Comparison of ENCODE assay signal across 24 cellular contexts in genomic region chr4:2449511-2450392, GRCh38. TPM values are rescaled to one million over a fixed set of nuclear protein-coding genes. Genes with fewer than 3 reads are reported as not detected.
DNase-seq lines count a peak whose midpoint lies in the region; ATAC-seq, FAIRE-seq and TF ChIP-seq lines count a peak whose summit lies in the region.
"Had no signal": no experiment of that assay in that cellular context is flagged by ENCODE, and none has a peak within 500 bp of the region (broad histone marks: within the 10 kb centered on the region; RNA-seq: fewer than 3 reads in every experiment).

No MANE protein-coding gene starts in this region.

- ATAC-seq in memory B cell (ENCODE audit: low read depth) (peak; percentile 63), GM21529 (IDR thresholded peaks at IDR 0.05; ENCODE audit: unreplicated experiment) (no peak)
- ATAC-seq in stimulated activated memory B cell treated with anti-CD40 and anti-IgM and Interleukin-4, amounts not matched to agents 10 μg/mL and 1 μg/mL and 100 μg/mL, for 72 hours = peak; percentile 6
- ATAC-seq: CD8-positive, alpha-beta T cell had no signal

- no peaks in the 10 kb centered on the region for H3K9me3 ChIP-seq in OCI-LY3 (ENCODE audit: insufficient read depth, low read length)
- H3K9me3 ChIP-seq: A549, Caco-2, Peyer's patch had no signal

- DNase-seq in GM12892 (ENCODE audit: insufficient read length) = peak; percentile 17
- DNase-seq in memory B cell (ENCODE audit: low spot score in 2 of 2) = no peak
- no peak for DNase-seq in GM13976 (ENCODE audit: low spot score)
- no peak for DNase-seq in NCI-H69 (lab: John Stamatoyannopoulos, UW)
- DNase-seq: Caco-2; CD8-positive, alpha-beta T cell; DMS 273 treated with DMSO at 0.1 percent for 48 hours; DND-41; KBM-7; MV-4-11; NCI-H1105 treated with DMSO at 0.1 percent for 48 hours; NCI-H146; NCI-H1930; NCI-H2107; NCI-H526; Peyer's patch; SIG-M5 had no signal

- peak overlapping the region; percentile 34 for H3K4me2 ChIP-seq in OCI-LY3 (ENCODE audit: low read length)
- H3K4me2 ChIP-seq: A549 had no signal

- no peak overlapping the region for H3K27ac Mint-ChIP-seq in memory B cell
- H3K27ac Mint-ChIP-seq in stimulated activated memory B cell treated with anti-CD40 and anti-IgM and Interleukin-4, amounts not matched to agents 10 μg/mL and 1 μg/mL and 100 μg/mL, for 72 hours = no peak overlapping the region
- H3K27ac Mint-ChIP-seq: CD8-positive, alpha-beta T cell had no signal

- no peak for FAIRE-seq in GM12892 (lab: Jason Lieb, UNC)
- FAIRE-seq: A549, H1 had no signal

- H3K9ac ChIP-seq in OCI-LY3 (ENCODE audit: low read length) = no peak overlapping the region

- TF ChIP-seq CTCF in OCI-LY3 (IDR thresholded peaks at IDR 0.05; ENCODE audit: low read depth, low read length) = no peak
- no peak for TF ChIP-seq CTCF in GM13976 (IDR thresholded peaks at IDR 0.05; ENCODE audit: borderline replicate concordance, control extremely low read depth, extremely low read depth, insufficient read depth, missing control alignments)

- H3K4me1 ChIP-seq in OCI-LY3 (ENCODE audit: low read length) = peaks cover 11% of the 10 kb centered on the region
- H3K4me1 ChIP-seq: A549, Caco-2, Peyer's patch had no signal

- peaks cover 10% of the 10 kb centered on the region; the same call in 1 of the 2 replicates for H3K27me3 ChIP-seq in OCI-LY3 (ENCODE audit: low read depth, low read length)
- H3K27me3 ChIP-seq: Peyer's patch had no signal

- H3K27me3 Mint-ChIP-seq in memory B cell = peaks cover 2% of the 10 kb centered on the region
- H3K27me3 Mint-ChIP-seq in stimulated activated memory B cell treated with anti-CD40 and anti-IgM and Interleukin-4, amounts not matched to agents 10 μg/mL and 1 μg/mL and 100 μg/mL, for 72 hours = no peaks in the 10 kb centered on the region

- no peaks in the 10 kb centered on the region for H4K20me1 ChIP-seq in OCI-LY3 (ENCODE audit: insufficient read depth, low read length)

- no peaks in the 10 kb centered on the region for H3K36me3 ChIP-seq in OCI-LY3 (replicated peaks; ENCODE audit: low read depth, low read length)
- H3K36me3 ChIP-seq: Peyer's patch had no signal

- H2AFZ ChIP-seq in OCI-LY3 (ENCODE audit: low read depth, low read length) = no peak overlapping the region

- H3K79me2 ChIP-seq in OCI-LY3 (ENCODE audit: low read length) = no peaks in the 10 kb centered on the region

- in situ Hi-C loops in GM13976 (cut with MboI; ENCODE audit: low sequenced_read_pairs, unreplicated experiment) = no loop called here

- no peak overlapping the region for H3K27ac ChIP-seq in OCI-LY3 (ENCODE audit: low read length)
- H3K27ac ChIP-seq: A549, C4-2B, Peyer's patch, SK-N-MC had no signal

- H3K4me3 ChIP-seq in OCI-LY3 (ENCODE audit: low read length) = no peak overlapping the region
- H3K4me3 ChIP-seq: A549, Peyer's patch, SK-N-MC had no signal

- H3K36me3 Mint-ChIP-seq in memory B cell = no peaks in the 10 kb centered on the region
- no peaks in the 10 kb centered on the region for H3K36me3 Mint-ChIP-seq in stimulated activated memory B cell treated with anti-CD40 and anti-IgM and Interleukin-4, amounts not matched to agents 10 μg/mL and 1 μg/mL and 100 μg/mL, for 72 hours
- H3K36me3 Mint-ChIP-seq: CD8-positive, alpha-beta T cell had no signal

- H3K9me3 Mint-ChIP-seq in memory B cell = no peaks in the 10 kb centered on the region
- no peaks in the 10 kb centered on the region for H3K9me3 Mint-ChIP-seq in stimulated activated memory B cell treated with anti-CD40 and anti-IgM and Interleukin-4, amounts not matched to agents 10 μg/mL and 1 μg/mL and 100 μg/mL, for 72 hours
- H3K9me3 Mint-ChIP-seq: CD8-positive, alpha-beta T cell had no signal

- no peak overlapping the region for H3K4me3 Mint-ChIP-seq in memory B cell
- no peak overlapping the region for H3K4me3 Mint-ChIP-seq in stimulated activated memory B cell treated with anti-CD40 and anti-IgM and Interleukin-4, amounts not matched to agents 10 μg/mL and 1 μg/mL and 100 μg/mL, for 72 hours
- H3K4me3 Mint-ChIP-seq: CD8-positive, alpha-beta T cell had no signal

- H3K4me1 Mint-ChIP-seq in memory B cell = peaks cover 2% of the 10 kb centered on the region
- H3K4me1 Mint-ChIP-seq in stimulated activated memory B cell treated with anti-CD40 and anti-IgM and Interleukin-4, amounts not matched to agents 10 μg/mL and 1 μg/mL and 100 μg/mL, for 72 hours = no peaks in the 10 kb centered on the region

- no peak for TF ChIP-seq POLR2A in GM12892 (IDR thresholded peaks at IDR 0.05; ENCODE audit: low read depth, low read length)

RNA-seq across cellular contexts. Expression of gene RNF4, which starts 19.2 kb away (rescaled TPM):
- polyA plus RNA-seq in GM12892 (2012; ENCODE audit: missing spikeins) = 64.4 TPM

RNA-seq across cellular contexts. Expression of gene CFAP99, which starts 31.0 kb away (rescaled TPM):
- polyA plus RNA-seq in GM12892 (2012; ENCODE audit: missing spikeins) = not detected
- polyA plus RNA-seq: H1 had no signal

RNA-seq across cellular contexts. Expression of gene ZFYVE28, which starts 31.3 kb away (rescaled TPM):
- polyA plus RNA-seq in GM12892 (2012; ENCODE audit: missing spikeins) = 1.7 TPM
